Comparison of ENCODE assay signal across 12 cellular contexts in the genomic region with DNA sequence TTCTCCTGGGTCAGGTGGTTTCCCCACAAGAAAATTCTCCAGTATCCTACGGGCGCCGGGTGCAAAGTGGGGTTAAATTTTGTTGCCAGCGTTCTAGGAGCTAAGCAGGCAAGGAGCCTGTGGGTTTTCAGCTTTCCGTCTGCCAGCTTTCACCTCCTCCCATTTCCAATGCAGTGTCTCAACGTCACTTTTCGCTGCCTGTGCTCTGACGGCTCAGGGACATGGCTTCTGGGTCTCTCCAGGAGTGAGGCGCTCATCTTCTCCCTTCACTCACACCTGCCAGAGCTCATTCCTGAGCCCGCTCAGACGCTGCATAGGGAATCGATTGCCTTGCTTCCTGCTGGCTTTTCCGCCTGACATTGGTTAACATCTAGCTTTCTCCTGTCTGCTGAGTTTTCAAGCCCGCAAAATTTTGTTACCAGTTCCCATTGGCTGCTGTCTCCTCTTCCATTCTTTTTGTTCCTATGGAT. TPM values are rescaled to one million over a fixed set of nuclear protein-coding genes. Genes with fewer than 3 reads are reported as not detected.
DNase-seq lines count a peak whose midpoint lies in the region; ATAC-seq and TF ChIP-seq lines count a peak whose summit lies in the region.
"Had no signal": no experiment of that assay in that cellular context is flagged by ENCODE, and none has a peak within 500 bp of the region (broad histone marks: within the 10 kb centered on the region; RNA-seq: fewer than 3 reads in every experiment).

No MANE protein-coding gene starts in this region.

- H3K27ac Mint-ChIP-seq in GM23338, result peak overlapping the region; percentile 89
- H3K27ac Mint-ChIP-seq: activated T-helper 1 cell treated with anti-CD3 and anti-CD28 coated beads, Interleukin-12 subunit alpha, Interleukin-12 subunit beta, Interleukin-2, Interleukin-4 antibody, amounts not matched to agents 30 ng/mL and 10 ng/mL and 1 ng/mL, durations not matched to agents 14 hours and 24 hours and 36 hours had no signal

- H3F3A ChIP-seq in GM23338 (replicated peaks; ENCODE audit: low read depth) (no peaks in the 10 kb centered on the region), MM.1S (ENCODE audit: insufficient read depth, low read length) (no peaks in the 10 kb centered on the region)

- peak; percentile 95 for ATAC-seq in GM23338
- ATAC-seq in gastrocnemius medialis, result peak; percentile 37 to 50
- no peak for ATAC-seq in HG03097 (IDR thresholded peaks at IDR 0.05; ENCODE audit: low FRiP score, unreplicated experiment)
- ATAC-seq in GM19324 (IDR thresholded peaks at IDR 0.05; ENCODE audit: low FRiP score, unreplicated experiment), result no peak

- no peak overlapping the region for H3K27ac ChIP-seq in GM23338 (ENCODE audit: low read depth)
- H3K27ac ChIP-seq in iPS-20b (ENCODE audit: low read length), result no peak overlapping the region
- H3K27ac ChIP-seq in gastrocnemius medialis, result peak overlapping the region; percentile 76 to 86 (median 78)
- H3K27ac ChIP-seq in MM.1S (ENCODE audit: low read length), result no peak overlapping the region

- H3K9ac ChIP-seq in iPS-20b (ENCODE audit: low read depth, low read length), result no peak overlapping the region
- no peak overlapping the region for H3K9ac ChIP-seq in MM.1S (ENCODE audit: low read length)

- H3K27me3 ChIP-seq in GM23338 (ENCODE audit: insufficient read depth), result no peaks in the 10 kb centered on the region
- H3K27me3 ChIP-seq in iPS-20b (ENCODE audit: insufficient read depth, low read length), result no peaks in the 10 kb centered on the region
- no peaks in the 10 kb centered on the region for H3K27me3 ChIP-seq in gastrocnemius medialis
- no peaks in the 10 kb centered on the region for H3K27me3 ChIP-seq in MM.1S (replicated peaks; ENCODE audit: insufficient read depth, low read length)
- H3K27me3 ChIP-seq: left lung had no signal

- H3K9me2 ChIP-seq in GM23338 (ENCODE audit: insufficient read depth) (no peaks in the 10 kb centered on the region), MM.1S (replicated peaks; ENCODE audit: insufficient read depth, low read length) (no peaks in the 10 kb centered on the region)

- DNase-seq in GM23338 (ENCODE audit: low spot score) (peak; percentile 65), NCI-H2171 treated with DMSO at 0.1 percent for 48 hours (lab: John Stamatoyannopoulos, UW) (peak; percentile 72), gastrocnemius medialis (no peak), NAMALWA (ENCODE audit: low spot score) (no peak), MM.1S (no peak)
- DNase-seq: DMS79, left lung, SIG-M5 had no signal

- no peak for TF ChIP-seq POLR2A in gastrocnemius medialis (IDR thresholded peaks at IDR 0.05)

- H3K4me3 Mint-ChIP-seq in GM23338, result peak overlapping the region; percentile 53
- H3K4me3 Mint-ChIP-seq: activated T-helper 1 cell treated with anti-CD3 and anti-CD28 coated beads, Interleukin-12 subunit alpha, Interleukin-12 subunit beta, Interleukin-2, Interleukin-4 antibody, amounts not matched to agents 30 ng/mL and 10 ng/mL and 1 ng/mL, durations not matched to agents 14 hours and 24 hours and 36 hours had no signal

- in situ Hi-C loops in gastrocnemius medialis (cut with MboI; ENCODE audit: low sequenced_read_pairs in 4 of 4), result no loop called here

- H4K20me1 ChIP-seq in GM23338 (replicated peaks; ENCODE audit: insufficient read depth) (no peaks in the 10 kb centered on the region), MM.1S (ENCODE audit: insufficient read depth, low read length) (no peaks in the 10 kb centered on the region)

- no peaks in the 10 kb centered on the region for H3K79me2 ChIP-seq in GM23338 (replicated peaks; ENCODE audit: insufficient read depth)
- H3K79me2 ChIP-seq in MM.1S (ENCODE audit: low read length), result no peaks in the 10 kb centered on the region

- no peaks in the 10 kb centered on the region for H3K9me3 Mint-ChIP-seq in GM23338
- H3K9me3 Mint-ChIP-seq: activated T-helper 1 cell treated with anti-CD3 and anti-CD28 coated beads, Interleukin-12 subunit alpha, Interleukin-12 subunit beta, Interleukin-2, Interleukin-4 antibody, amounts not matched to agents 30 ng/mL and 10 ng/mL and 1 ng/mL, durations not matched to agents 14 hours and 24 hours and 36 hours had no signal

- intact Hi-C loops in gastrocnemius medialis (cut with DNase I; ENCODE audit: low total_unique reads), result no loop called here

- H3K4me3 ChIP-seq in GM23338 (0 out of 2 replicates have a peak overlapping the region, but pooled peaks have one; percentile 11), iPS-20b (ENCODE audit: low read length) (peak overlapping the region; percentile 2; the same call in 1 of the 2 replicates), gastrocnemius medialis (peak overlapping the region in 1 of 4 donors; percentile 9), MM.1S (ENCODE audit: low read length) (no peak overlapping the region)
- H3K4me3 ChIP-seq: left lung had no signal

- H3K36me3 ChIP-seq in GM23338 (ENCODE audit: insufficient read depth) (no peaks in the 10 kb centered on the region), iPS-20b (ENCODE audit: insufficient read depth, low read depth, low read length) (no peaks in the 10 kb centered on the region), gastrocnemius medialis (no peaks in the 10 kb centered on the region), MM.1S (replicated peaks; ENCODE audit: insufficient read depth, low read length) (no peaks in the 10 kb centered on the region)
- H3K36me3 ChIP-seq: left lung had no signal

- peaks cover 13% of the 10 kb centered on the region for H3K4me1 ChIP-seq in GM23338 (ENCODE audit: insufficient read depth)
- peaks cover 5% of the 10 kb centered on the region; the same call in 1 of the 2 replicates for H3K4me1 ChIP-seq in iPS-20b (ENCODE audit: insufficient read depth, low read length)
- H3K4me1 ChIP-seq in gastrocnemius medialis, result peaks cover 23 to 24% of the 10 kb centered on the region in 2 donors
- H3K4me1 ChIP-seq in MM.1S (ENCODE audit: low read length), result no peaks in the 10 kb centered on the region

- no peaks in the 10 kb centered on the region for H3K36me3 Mint-ChIP-seq in GM23338 (ENCODE audit: low read depth)

- H3K9me3 ChIP-seq in iPS-20b (ENCODE audit: insufficient read depth, low read depth, low read length) (no peaks in the 10 kb centered on the region), gastrocnemius medialis (no peaks in the 10 kb centered on the region), MM.1S (replicated peaks; ENCODE audit: insufficient read depth, low read length) (no peaks in the 10 kb centered on the region)
- H3K9me3 ChIP-seq: left lung had no signal

- peaks cover 7% of the 10 kb centered on the region for H3K27me3 Mint-ChIP-seq in GM23338 (ENCODE audit: insufficient read depth, low read depth, poor library complexity)

- peak overlapping the region; percentile 94 for H2AFZ ChIP-seq in GM23338
- no peak overlapping the region for H2AFZ ChIP-seq in MM.1S (ENCODE audit: low read length)

- no peak for TF ChIP-seq CTCF in GM23338 (conservative IDR thresholded peaks at IDR 0.05; ENCODE audit: low read depth in 2 of 2)
- no peak for TF ChIP-seq CTCF in gastrocnemius medialis (IDR thresholded peaks at IDR 0.05 in 4 of 5, conservative IDR thresholded peaks at IDR 0.05 in 1 of 5)
- no peak for TF ChIP-seq CTCF in MM.1S (IDR thresholded peaks at IDR 0.05; ENCODE audit: low read length)

- 0 out of 2 replicates have a peak overlapping the region, but pooled peaks have one; percentile 27 for H3K4me2 ChIP-seq in GM23338
- H3K4me2 ChIP-seq in MM.1S (ENCODE audit: low read depth, low read length), result no peak overlapping the region

- H3K4me1 Mint-ChIP-seq in GM23338, result peaks cover 12% of the 10 kb centered on the region

TF ChIP-seq in GM23338, 12 proteins besides CTCF, POLR2A, EP300 and RAD21:
- TF ChIP-seq CREB1 (CRISPR knock-in tag; IDR thresholded peaks at IDR 0.05; ENCODE audit: low read depth) (0 out of 2 replicates have a peak, but pooled peaks have one; percentile 28), ETS1 (IDR thresholded peaks at IDR 0.05) (no peak)

RNA-seq across cellular contexts. Expression of gene NAA20, which starts 7.3 kb away (rescaled TPM):
- 28.7 and 29.4 TPM in 2 replicates for total RNA-seq in GM23338 (2014; rRNA removed; shearing (Covaris generic))
- 117 and 127 TPM in 2 replicates for polyA plus RNA-seq in GM23338 (2016; fragmentation: Nextera tagmentation; extraction: Ambion mirVana)
- total RNA-seq in gastrocnemius medialis, result 10 to 100 TPM; 45.5 to 73.2 (median 61.5) TPM

RNA-seq across cellular contexts. Expression of gene CRNKL1, which starts 42.4 kb away (rescaled TPM):
- 24.2 and 25.9 TPM in 2 replicates for total RNA-seq in GM23338 (2014; rRNA removed; shearing (Covaris generic))
- polyA plus RNA-seq in GM23338 (2016; fragmentation: Nextera tagmentation; extraction: Ambion mirVana), result 20.7 and 27.2 TPM in 2 replicates
- total RNA-seq in gastrocnemius medialis, result 10 to 100 TPM; 32.2 to 45.3 (median 39.2) TPM

RNA-seq across cellular contexts. Expression of gene CFAP61, which starts 42.5 kb away (rescaled TPM):
- total RNA-seq in GM23338 (2014; rRNA removed; shearing (Covaris generic)), result not detected in 2 replicates
- 0.21 TPM in 1 of 2 replicates, not detected in the other for polyA plus RNA-seq in GM23338 (2016; fragmentation: Nextera tagmentation; extraction: Ambion mirVana)
- total RNA-seq in gastrocnemius medialis, result 10 to 100 TPM; 17.1 to 94.8 (median 41.4) TPM
- total RNA-seq: activated T-helper 1 cell treated with anti-CD3 and anti-CD28 coated beads, Interleukin-12 subunit alpha, Interleukin-12 subunit beta, Interleukin-2, Interleukin-4 antibody, amounts not matched to agents 30 ng/mL and 10 ng/mL and 1 ng/mL, durations not matched to agents 14 hours and 24 hours and 36 hours had no signal

Comparison
In these comparisons a context has a peak if more than half of its experiments do, and no peak if none do; other contexts are left out.
1. ATAC-seq: peak in GM23338 (single experiment) and gastrocnemius medialis (2 of 2); none in HG03097 (single experiment) and GM19324 (single experiment).
2. DNase-seq: peak in GM23338 (single experiment) and NCI-H2171 treated with DMSO at 0.1 percent for 48 hours (single experiment); none in gastrocnemius medialis (0 of 2), NAMALWA (single experiment) and MM.1S (single experiment).
3. H3K27ac ChIP-seq: peak in gastrocnemius medialis (4 of 4); none in GM23338 (single experiment), iPS-20b (single experiment) and MM.1S (single experiment).
4. RNA of gene CFAP61, which starts 42.5 kb away (total RNA-seq): 17.1 to 94.8 TPM in gastrocnemius medialis; not detected in GM23338; every median in the first group is over 10 times any median in the second.